In genomic region chr1:152189657-152190442, GRCh38 we compare ENCODE assay signal across 2 cellular contexts.
A peak's percentile ranks its signal among the peaks of the same experiment; 100 is the strongest.
TF ChIP-seq lines count a peak whose summit lies in the region.

No MANE protein-coding gene starts in this region.

TF ChIP-seq in IMR-90, 13 proteins besides CTCF, POLR2A, EP300 and RAD21:
- TF ChIP-seq USF2 (IDR thresholded peaks at IDR 0.05; ENCODE audit: low read depth, low read length), result no peak
- peak; percentile 61 for TF ChIP-seq SMC3 (IDR thresholded peaks at IDR 0.05; ENCODE audit: low read depth, low read length)
- no peak for TF ChIP-seq RCOR1 (IDR thresholded peaks at IDR 0.05; ENCODE audit: insufficient replicate concordance, low read length)

TF ChIP-seq in SK-N-SH, 30 proteins besides CTCF, POLR2A, EP300 and RAD21:
- TF ChIP-seq RXRA (IDR thresholded peaks at IDR 0.05; ENCODE audit: borderline replicate concordance, low read depth), result no peak
- TF ChIP-seq PBX3 (IDR thresholded peaks at IDR 0.05), result peak; percentile 57; the same call in 1 of the 2 replicates
- TF ChIP-seq SMC3 (IDR thresholded peaks at IDR 0.05; ENCODE audit: low read depth, low read length), result peak; percentile 46
